In the genomic region with DNA sequence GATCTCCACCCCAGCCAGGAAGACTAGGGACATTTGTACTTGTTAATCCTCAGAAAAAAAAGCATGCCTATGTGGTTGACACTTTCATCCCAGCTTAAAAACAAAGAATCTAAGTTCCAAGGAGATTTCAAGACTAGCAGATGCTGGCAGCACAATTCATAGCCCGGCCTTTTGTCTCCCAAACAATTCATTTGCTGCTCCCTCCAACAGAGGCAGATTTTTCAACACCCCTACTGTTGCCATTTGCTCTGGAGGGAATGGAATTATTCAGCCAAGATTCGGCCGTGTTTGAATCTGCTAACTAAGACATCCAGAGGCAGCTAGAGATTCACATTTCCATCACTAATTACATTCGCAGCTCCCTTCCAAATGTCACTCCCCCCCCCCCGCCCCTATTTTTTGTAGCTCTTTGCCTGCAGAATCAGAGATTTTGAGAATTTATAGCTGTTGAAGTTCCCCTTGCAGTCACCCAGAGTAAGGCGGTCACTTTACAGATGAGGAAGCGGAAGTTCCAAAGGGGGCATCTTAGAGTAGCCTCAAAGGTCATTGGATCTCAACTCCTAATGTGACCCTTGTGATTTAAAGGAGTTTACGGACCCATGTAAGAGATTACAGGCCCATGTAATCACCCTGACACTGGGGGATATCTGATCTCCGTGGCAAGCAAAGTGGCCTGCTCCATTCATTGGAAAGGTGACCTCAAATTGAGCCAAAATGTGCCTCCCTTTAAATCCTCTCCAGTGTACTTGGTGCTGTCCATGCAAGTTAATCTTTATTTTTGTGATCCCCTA, we compare ENCODE assay signal across 1 cellular context.
TF ChIP-seq lines count a peak whose summit lies in the region.

No MANE protein-coding gene starts in this region.

TF ChIP-seq in HEK293T, 16 proteins besides CTCF, POLR2A, EP300 and RAD21 (continued from another document):
- no peak for TF ChIP-seq TARDBP (IDR thresholded peaks at IDR 0.05)
- no peak for TF ChIP-seq ELF4 (IDR thresholded peaks at IDR 0.05)
- no peak for TF ChIP-seq FOXM1 (IDR thresholded peaks at IDR 0.05; ENCODE audit: borderline replicate concordance)
- TF ChIP-seq ZNF384 (IDR thresholded peaks at IDR 0.05) = no peak
